22 cellular contexts compared by ENCODE assay signal in the genomic region with DNA sequence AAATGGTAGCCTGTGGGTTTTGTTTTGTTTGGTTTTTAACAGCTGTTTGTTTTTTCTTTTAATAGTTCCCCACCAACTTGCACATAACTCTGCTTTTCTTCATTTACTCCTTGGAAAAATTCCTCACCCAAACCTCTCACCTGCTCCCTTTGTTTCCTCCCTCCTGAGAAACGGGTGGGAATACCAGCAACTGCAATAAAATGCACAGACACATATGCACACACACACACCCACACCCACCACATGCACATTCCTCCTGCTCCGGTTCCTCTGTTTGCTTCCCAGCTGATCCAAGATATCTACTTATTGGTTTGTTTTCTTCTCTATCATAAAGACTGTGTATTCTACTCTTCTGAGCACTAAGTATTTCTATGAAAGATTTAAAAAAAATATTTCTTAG.
"Had no signal": no experiment of that assay in that cellular context is flagged by ENCODE, and none has a peak within 500 bp of the region (broad histone marks: within the 10 kb centered on the region; RNA-seq: fewer than 3 reads in every experiment).

No MANE protein-coding gene starts in this region.

- H3K27ac ChIP-seq: ascending aorta, left lung, parathyroid adenoma, psoas muscle, right atrium auricular region, spleen, tibial nerve had no signal

- H3K36me3 ChIP-seq: ascending aorta, left lung, right atrium auricular region, spleen, tibial nerve had no signal

- H3K9me3 ChIP-seq: ascending aorta, left lung, mucosa of descending colon, psoas muscle, right atrium auricular region, spleen, tibial nerve had no signal

- H3K27me3 ChIP-seq: ascending aorta, left lung, right atrium auricular region, spleen, tibial nerve had no signal

- ATAC-seq: left lung, mucosa of descending colon, psoas muscle had no signal

- DNase-seq: activated CD4-positive, alpha-beta memory T cell treated with anti-CD3 and anti-CD28 coated beads for 36 hours; activated CD4-positive, alpha-beta T cell treated with anti-CD3 and anti-CD28 coated beads, Interleukin-2, amount 10 ng/mL, durations not matched to agents 24 days and 14 days; activated CD4-positive, CD25-positive, alpha-beta regulatory T cell treated with anti-CD3 and anti-CD28 coated beads, Interleukin-2, amount 50 U/mL, for 72 hours; activated CD8-positive, alpha-beta memory T cell treated with anti-CD3 and anti-CD28 coated beads, Interleukin-2, amount 50 U/mL, for 48 hours; activated gamma-delta T cell; activated naive CD4-positive, alpha-beta T cell treated with anti-CD3 and anti-CD28 coated beads, Interleukin-2, amount 10 ng/mL, durations not matched to agents 7 days and 5 days; activated naive CD8-positive, alpha-beta T cell treated with anti-CD3 and anti-CD28 coated beads, Interleukin-2, amount 10 ng/mL, durations not matched to agents 7 days and 5 days; activated T-cell treated with anti-CD3 and anti-CD28 coated beads, Interleukin-2, amount 50 U/mL, for 24 hours; foreskin melanocyte; kidney glomerular epithelial cell; left lung; occipital lobe; psoas muscle; spleen; stimulated activated naive CD4-positive, alpha-beta T cell; T-helper 2 cell had no signal

- H3K9ac ChIP-seq: parathyroid adenoma had no signal

- H2AFZ ChIP-seq: parathyroid adenoma had no signal

- H3K4me3 ChIP-seq: ascending aorta, left lung, lung, mucosa of descending colon, psoas muscle, right atrium auricular region, spleen, tibial nerve had no signal

- H3K79me2 ChIP-seq: parathyroid adenoma had no signal

- H3K4me1 ChIP-seq: ascending aorta, left lung, parathyroid adenoma, psoas muscle, right atrium auricular region, spleen had no signal
